20 cellular contexts compared by ENCODE assay signal in genomic region chr2:219282375-219282774, GRCh38. TPM values are rescaled to one million over a fixed set of nuclear protein-coding genes. Genes with fewer than 3 reads are reported as not detected.
DNase-seq lines count a peak whose midpoint lies in the region; ATAC-seq and TF ChIP-seq lines count a peak whose summit lies in the region.
"Had no signal": no experiment of that assay in that cellular context is flagged by ENCODE, and none has a peak within 500 bp of the region (broad histone marks: within the 10 kb centered on the region; RNA-seq: fewer than 3 reads in every experiment).

No MANE protein-coding gene starts in this region.

- peak overlapping the region in 2 of 4 donors; percentile 20 to 48 for H3K4me3 Mint-ChIP-seq in CD4-positive, CD25-positive, alpha-beta regulatory T cell
- no peak overlapping the region for H3K4me3 Mint-ChIP-seq in effector memory CD8-positive, alpha-beta T cell
- no peak overlapping the region for H3K4me3 Mint-ChIP-seq in naive thymus-derived CD8-positive, alpha-beta T cell
- H3K4me3 Mint-ChIP-seq: activated CD8-positive, alpha-beta memory T cell treated with anti-CD3 and anti-CD28 coated beads, Interleukin-2, amount 10 ng/mL, durations not matched to agents 7 days and 5 days had no signal

- WGBS in hepatocyte (ENCODE audit: low lambda C conversion rate, missing lambda C conversion rate): 95% methylated on average over 5 of the region's 5 CpGs

- no peak for ATAC-seq in CD4-positive, CD25-positive, alpha-beta regulatory T cell (ENCODE audit: low read depth in 2 of 2)
- no peak for ATAC-seq in effector memory CD8-positive, alpha-beta T cell (replicated peaks)
- ATAC-seq in naive thymus-derived CD8-positive, alpha-beta T cell: no peak
- ATAC-seq in HG03432 (IDR thresholded peaks at IDR 0.05; ENCODE audit: unreplicated experiment): no peak
- ATAC-seq: activated CD4-positive, CD25-positive, alpha-beta regulatory T cell treated with anti-CD3 and anti-CD28 coated beads, Interleukin-2, amount 50 U/mL, for 24 hours; activated CD8-positive, alpha-beta memory T cell treated with anti-CD3 and anti-CD28 coated beads, Interleukin-2, amount 10 ng/mL, durations not matched to agents 7 days and 5 days; left colon had no signal

- peaks cover 0 to 2% (median 0%) of the 10 kb centered on the region in 7 donors for H3K9me3 Mint-ChIP-seq in CD4-positive, CD25-positive, alpha-beta regulatory T cell
- no peaks in the 10 kb centered on the region for H3K9me3 Mint-ChIP-seq in effector memory CD8-positive, alpha-beta T cell
- H3K9me3 Mint-ChIP-seq in naive thymus-derived CD8-positive, alpha-beta T cell: no peaks in the 10 kb centered on the region

- H3K9me2 ChIP-seq in hepatocyte (replicated peaks; ENCODE audit: insufficient read depth): no peaks in the 10 kb centered on the region

- H3K4me3 ChIP-seq in CD4-positive, CD25-positive, alpha-beta regulatory T cell (ENCODE audit: low read depth, low read length): no peak overlapping the region
- no peak overlapping the region for H3K4me3 ChIP-seq in hepatocyte
- H3K4me3 ChIP-seq: adrenal gland had no signal

- TF ChIP-seq CTCF in hepatocyte (IDR thresholded peaks at IDR 0.05; ENCODE audit: poor library complexity): no peak

- no peak overlapping the region for H2AFZ ChIP-seq in hepatocyte

- H3K4me1 Mint-ChIP-seq in CD4-positive, CD25-positive, alpha-beta regulatory T cell: peaks cover 19 to 63% (median 26%) of the 10 kb centered on the region in 4 donors
- H3K4me1 Mint-ChIP-seq in effector memory CD8-positive, alpha-beta T cell (ENCODE audit: low read depth in 2 of 2): peaks cover 29 to 35% of the 10 kb centered on the region in 2 donors
- peaks cover 23 to 59% (median 55%) of the 10 kb centered on the region in 4 donors for H3K4me1 Mint-ChIP-seq in naive thymus-derived CD8-positive, alpha-beta T cell

- peaks cover 28% of the 10 kb centered on the region for H3K36me3 Mint-ChIP-seq in CD4-positive, CD25-positive, alpha-beta regulatory T cell
- H3K36me3 Mint-ChIP-seq in effector memory CD8-positive, alpha-beta T cell (ENCODE audit: insufficient read depth): peaks cover 74% of the 10 kb centered on the region
- peaks cover 4 to 52% (median 13%) of the 10 kb centered on the region in 3 donors for H3K36me3 Mint-ChIP-seq in naive thymus-derived CD8-positive, alpha-beta T cell

- H3K4me2 ChIP-seq in hepatocyte: no peak overlapping the region
- H3K4me2 ChIP-seq: KMS-11 had no signal

- no peaks in the 10 kb centered on the region for H3K9me3 ChIP-seq in CD4-positive, CD25-positive, alpha-beta regulatory T cell (ENCODE audit: control insufficient read depth in 2 of 2, low read length in 2 of 2)
- H3K9me3 ChIP-seq in hepatocyte (ENCODE audit: low read depth): no peaks in the 10 kb centered on the region
- H3K9me3 ChIP-seq: adrenal gland had no signal

- peaks cover 55% of the 10 kb centered on the region for H3K36me3 ChIP-seq in CD4-positive, CD25-positive, alpha-beta regulatory T cell (ENCODE audit: control insufficient read depth, insufficient read depth, low read length)
- H3K36me3 ChIP-seq in hepatocyte (replicated peaks; ENCODE audit: insufficient read depth, low read depth): no peaks in the 10 kb centered on the region

- no peaks in the 10 kb centered on the region for H4K20me1 ChIP-seq in hepatocyte (ENCODE audit: insufficient read depth, poor library complexity, severe bottlenecking)

- POLR2A ChIA-PET in naive thymus-derived CD8-positive, alpha-beta T cell (lab: Charles Lee): interaction anchor here (1.1 to 6.9 kb wide), 3 partner anchors 12 to 36 kb away, joined by 4 to 170 read pairs (median 5); partner anchors contain the start of genes GLB1L, STK16, TUBA4A and TUBA4B

- peak overlapping the region in 2 of 3 donors; percentile 4 to 81 for H3K27ac Mint-ChIP-seq in CD4-positive, CD25-positive, alpha-beta regulatory T cell
- H3K27ac Mint-ChIP-seq in effector memory CD8-positive, alpha-beta T cell: peak overlapping the region; percentile 39 to 93
- peak overlapping the region in 8 of 10 donors; percentile 23 to 100 (median 78) for H3K27ac Mint-ChIP-seq in naive thymus-derived CD8-positive, alpha-beta T cell

- in situ Hi-C loops in G401 (cut with HindIII; ENCODE audit: low sequenced_read_pairs): no loop called here

- no peak for DNase-seq in CD4-positive, CD25-positive, alpha-beta regulatory T cell
- DNase-seq in G401 (ENCODE audit: low spot score): peak; percentile 57
- DNase-seq in effector memory CD8-positive, alpha-beta T cell: no peak
- no peak for DNase-seq in naive thymus-derived CD8-positive, alpha-beta T cell
- DNase-seq in hepatocyte (ENCODE audit: low spot score): no peak
- no peak for DNase-seq in NCI-H524 (lab: John Stamatoyannopoulos, UW)
- DNase-seq: activated CD8-positive, alpha-beta memory T cell treated with anti-CD3 and anti-CD28 coated beads, Interleukin-2, amount 10 ng/mL, durations not matched to agents 7 days and 5 days; activated effector memory CD4-positive, alpha-beta T cell treated with Interleukin-2 at 50 U/mL for 16 hours; AML-193; left colon; NCI-H1048; NCI-H524 treated with DMSO at 0.1 percent for 48 hours; SIG-M5; stimulated activated CD4-positive, alpha-beta T cell treated with anti-CD3 and anti-CD28 coated beads, Interleukin-2, amount 100 ng/mL, for 24 hours had no signal

- peaks cover 8% of the 10 kb centered on the region for H3K27me3 Mint-ChIP-seq in CD4-positive, CD25-positive, alpha-beta regulatory T cell
- no peaks in the 10 kb centered on the region for H3K27me3 Mint-ChIP-seq in effector memory CD8-positive, alpha-beta T cell
- H3K27me3 Mint-ChIP-seq in naive thymus-derived CD8-positive, alpha-beta T cell: peaks cover 0 to 2% (median 0%) of the 10 kb centered on the region in 5 donors
- H3K27me3 Mint-ChIP-seq: activated CD8-positive, alpha-beta memory T cell treated with anti-CD3 and anti-CD28 coated beads, Interleukin-2, amount 10 ng/mL, durations not matched to agents 7 days and 5 days had no signal

- no peaks in the 10 kb centered on the region for H3K27me3 ChIP-seq in CD4-positive, CD25-positive, alpha-beta regulatory T cell (ENCODE audit: control insufficient read depth, insufficient read depth, low read length)
- H3K27me3 ChIP-seq in hepatocyte: no peaks in the 10 kb centered on the region
- H3K27me3 ChIP-seq: adrenal gland had no signal

- H3K4me1 ChIP-seq in CD4-positive, CD25-positive, alpha-beta regulatory T cell (ENCODE audit: control insufficient read depth, insufficient read depth, low read length, poor library complexity, severe bottlenecking): peaks cover 31% of the 10 kb centered on the region
- H3K4me1 ChIP-seq in hepatocyte (ENCODE audit: insufficient read depth): peaks cover 14% of the 10 kb centered on the region

- H3K27ac ChIP-seq in CD4-positive, CD25-positive, alpha-beta regulatory T cell (ENCODE audit: insufficient read depth, low read length, poor library complexity, severe bottlenecking): no peak overlapping the region
- no peak overlapping the region for H3K27ac ChIP-seq in hepatocyte
- H3K27ac ChIP-seq: KMS-11 had no signal

- H3K79me2 ChIP-seq in hepatocyte: peaks cover 4% of the 10 kb centered on the region

RNA-seq across cellular contexts. Expression of gene DNAJB2, which starts 3.2 kb away (rescaled TPM):
- 133 TPM for total RNA-seq in CD4-positive, CD25-positive, alpha-beta regulatory T cell
- 1 to 10 TPM; 6.0 to 7.3 (median 6.2) TPM for polyA plus RNA-seq in CD4-positive, CD25-positive, alpha-beta regulatory T cell
- 119 and 123 TPM in 2 replicates for total RNA-seq in G401 (2014; rRNA removed; shearing (Covaris generic))
- total RNA-seq in naive thymus-derived CD8-positive, alpha-beta T cell: 100 to 1,000 TPM; 102 to 105 TPM
- 1 to 10 TPM; 5.0 to 6.6 (median 5.9) TPM for polyA plus RNA-seq in naive thymus-derived CD8-positive, alpha-beta T cell
- 47.4 and 50.7 TPM in 2 replicates for total RNA-seq in hepatocyte
- polyA plus RNA-seq in hepatocyte: 19.4 and 20.1 TPM in 2 replicates

RNA-seq across cellular contexts. Expression of gene PTPRN, which starts 26.8 kb away (rescaled TPM):
- not detected for total RNA-seq in CD4-positive, CD25-positive, alpha-beta regulatory T cell
- polyA plus RNA-seq in CD4-positive, CD25-positive, alpha-beta regulatory T cell: under 1 TPM in 1 of 4 donors, not detected in 3; 0.28 TPM
- total RNA-seq in G401 (2014; rRNA removed; shearing (Covaris generic)): 0.18 and 0.71 TPM in 2 replicates
- total RNA-seq in naive thymus-derived CD8-positive, alpha-beta T cell: not detected
- polyA plus RNA-seq in naive thymus-derived CD8-positive, alpha-beta T cell: under 1 TPM in 2 of 3 donors, not detected in 1; 0.27 to 0.31 TPM
- 3.5 and 4.6 TPM in 2 replicates for total RNA-seq in hepatocyte
- polyA plus RNA-seq in hepatocyte: 9.8 and 9.9 TPM in 2 replicates

RNA-seq across cellular contexts. Expression of gene TUBA4A, which starts 28.7 kb away (rescaled TPM):
- total RNA-seq in CD4-positive, CD25-positive, alpha-beta regulatory T cell: 245 TPM
- polyA plus RNA-seq in CD4-positive, CD25-positive, alpha-beta regulatory T cell: 100 to 1,000 TPM; 217 to 323 (median 270) TPM
- 0.68 and 5.0 TPM in 2 replicates for total RNA-seq in G401 (2014; rRNA removed; shearing (Covaris generic))
- 100 to 1,000 TPM; 143 to 144 TPM for total RNA-seq in naive thymus-derived CD8-positive, alpha-beta T cell
- 100 to 1,000 TPM; 107 to 275 (median 122) TPM for polyA plus RNA-seq in naive thymus-derived CD8-positive, alpha-beta T cell
- total RNA-seq in hepatocyte: 4.7 and 9.6 TPM in 2 replicates
- 10.5 and 14.3 TPM in 2 replicates for polyA plus RNA-seq in hepatocyte

RNA-seq across cellular contexts. Expression of gene TUBA4B, which starts 29.3 kb away (rescaled TPM):
- not detected for total RNA-seq in CD4-positive, CD25-positive, alpha-beta regulatory T cell
- polyA plus RNA-seq in CD4-positive, CD25-positive, alpha-beta regulatory T cell: not detected
- not detected in 2 replicates for total RNA-seq in G401 (2014; rRNA removed; shearing (Covaris generic))
- total RNA-seq in naive thymus-derived CD8-positive, alpha-beta T cell: not detected
- not detected for polyA plus RNA-seq in naive thymus-derived CD8-positive, alpha-beta T cell
- total RNA-seq in hepatocyte: 0.13 TPM in 1 of 2 replicates, not detected in the other
- not detected in 2 replicates for polyA plus RNA-seq in hepatocyte
- total RNA-seq: activated CD8-positive, alpha-beta memory T cell treated with anti-CD3 and anti-CD28 coated beads, Interleukin-2, amount 10 ng/mL, durations not matched to agents 7 days and 5 days; left colon; mucosa of gallbladder; omental fat pad had no signal

RNA-seq across cellular contexts. Expression of gene STK16, which starts 37.1 kb away (rescaled TPM):
- total RNA-seq in CD4-positive, CD25-positive, alpha-beta regulatory T cell: 21.9 TPM
- 10 to 100 TPM; 14.8 to 26.1 (median 19.1) TPM for polyA plus RNA-seq in CD4-positive, CD25-positive, alpha-beta regulatory T cell
- 26.4 and 38.1 TPM in 2 replicates for total RNA-seq in G401 (2014; rRNA removed; shearing (Covaris generic))
- total RNA-seq in naive thymus-derived CD8-positive, alpha-beta T cell: 10 to 100 TPM; 22.4 to 22.6 TPM
- 10 to 100 TPM; 21.6 to 25.8 (median 23.7) TPM for polyA plus RNA-seq in naive thymus-derived CD8-positive, alpha-beta T cell
- total RNA-seq in hepatocyte: 35.6 and 38.8 TPM in 2 replicates
- polyA plus RNA-seq in hepatocyte: 7.7 and 10.1 TPM in 2 replicates

Comparison
In these comparisons a context has a peak if more than half of its experiments do, and no peak if none do; other contexts are left out.
1. RNA of gene TUBA4A, which starts 28.7 kb away (total RNA-seq): 245 TPM in CD4-positive, CD25-positive, alpha-beta regulatory T cell (single experiment) and 143 to 144 TPM in naive thymus-derived CD8-positive, alpha-beta T cell; 4.7 to 9.6 TPM in hepatocyte and 0.68 to 5.0 TPM in G401; every median in the first group is over 10 times any median in the second.
2. Peak in every context shown above with its lines, with median percentiles within 50 percentile points of each other: H3K27ac Mint-ChIP-seq.